In the genomic region with DNA sequence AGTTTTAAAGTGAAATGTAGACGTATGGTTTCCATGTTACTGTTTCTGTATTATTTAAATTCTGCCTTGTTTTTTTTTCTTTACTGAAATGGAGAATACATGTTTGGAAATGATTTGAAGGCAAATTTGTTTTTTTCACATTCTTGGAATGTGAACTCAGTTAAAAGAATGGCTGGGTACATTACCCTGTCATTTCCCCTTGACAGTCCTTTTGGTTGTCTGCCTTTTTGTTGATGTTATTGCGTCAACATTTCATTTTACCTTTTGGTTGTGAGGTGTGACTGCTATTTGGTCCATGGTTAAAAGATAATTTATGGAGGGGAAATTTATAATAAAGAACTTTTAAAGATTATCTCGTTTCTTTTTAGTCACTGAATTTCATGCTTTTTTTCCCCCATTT, we compare ENCODE assay signal across 30 cellular contexts. TPM values are rescaled to one million over a fixed set of nuclear protein-coding genes. Genes with fewer than 3 reads are reported as not detected.
A peak's percentile ranks its signal among the peaks of the same experiment; 100 is the strongest.
DNase-seq lines count a peak whose midpoint lies in the region; ATAC-seq and TF ChIP-seq lines count a peak whose summit lies in the region.
"Had no signal": no experiment of that assay in that cellular context is flagged by ENCODE, and none has a peak within 500 bp of the region (broad histone marks: within the 10 kb centered on the region; RNA-seq: fewer than 3 reads in every experiment).

No MANE protein-coding gene starts in this region.

- ATAC-seq in activated T-helper 17 cell treated with anti-CD3 and anti-CD28 coated beads, Interleukin-2, amount 50 U/mL, for 72 hours (replicated peaks): peak; percentile 40
- no peak for ATAC-seq in naive thymus-derived CD8-positive, alpha-beta T cell
- ATAC-seq: GM23338; left colon; mucosa of descending colon; pancreas; PC-3; stimulated activated naive B cell treated with anti-CD40 and anti-IgM and Interleukin-4, amounts not matched to agents 10 μg/mL and 1 μg/mL and 100 μg/mL, for 72 hours; upper lobe of right lung had no signal

- H3K9me3 Mint-ChIP-seq in activated naive CD4-positive, alpha-beta T cell treated with anti-CD3 and anti-CD28 coated beads, Interleukin-2, amount 10 ng/mL, durations not matched to agents 7 days and 5 days: no peaks in the 10 kb centered on the region
- H3K9me3 Mint-ChIP-seq in T-helper 1 cell treated with Interleukin-12 subunit alpha and Interleukin-12 subunit beta and Interleukin-4 antibody, amounts not matched to agents 30 μg/mL and 1 μg/mL, for 36 hours: no peaks in the 10 kb centered on the region
- H3K9me3 Mint-ChIP-seq in activated T-helper 17 cell treated with anti-CD3 and anti-CD28 coated beads, Interleukin-2, amount 50 U/mL, for 72 hours: no peaks in the 10 kb centered on the region
- H3K9me3 Mint-ChIP-seq in naive thymus-derived CD8-positive, alpha-beta T cell: no peaks in the 10 kb centered on the region
- no peaks in the 10 kb centered on the region for H3K9me3 Mint-ChIP-seq in glutamatergic neuron (ENCODE audit: unreplicated experiment)
- H3K9me3 Mint-ChIP-seq: GM23338; HFFc6; neural progenitor cell; stimulated activated naive B cell treated with anti-CD40 and anti-IgM and Interleukin-4, amounts not matched to agents 10 μg/mL and 1 μg/mL and 100 μg/mL, for 72 hours had no signal

- H3K4me3 Mint-ChIP-seq in activated naive CD4-positive, alpha-beta T cell treated with anti-CD3 and anti-CD28 coated beads, Interleukin-2, amount 10 ng/mL, durations not matched to agents 7 days and 5 days: peak overlapping the region; percentile 52
- H3K4me3 Mint-ChIP-seq in T-helper 1 cell treated with Interleukin-12 subunit alpha and Interleukin-12 subunit beta and Interleukin-4 antibody, amounts not matched to agents 30 μg/mL and 1 μg/mL, for 36 hours: peak overlapping the region; percentile 61
- peak overlapping the region; percentile 74 for H3K4me3 Mint-ChIP-seq in activated T-helper 17 cell treated with anti-CD3 and anti-CD28 coated beads, Interleukin-2, amount 50 U/mL, for 72 hours
- peak overlapping the region in 2 of 10 donors; percentile 29 to 36 for H3K4me3 Mint-ChIP-seq in naive thymus-derived CD8-positive, alpha-beta T cell
- no peak overlapping the region for H3K4me3 Mint-ChIP-seq in glutamatergic neuron (ENCODE audit: unreplicated experiment)
- H3K4me3 Mint-ChIP-seq: GM23338; HFFc6; neural progenitor cell; stimulated activated naive B cell treated with anti-CD40 and anti-IgM and Interleukin-4, amounts not matched to agents 10 μg/mL and 1 μg/mL and 100 μg/mL, for 72 hours had no signal

- POLR2A ChIA-PET in naive thymus-derived CD8-positive, alpha-beta T cell (lab: Charles Lee): interaction anchor here (0.9 to 1.4 kb wide), 2 partner anchors 10 to 20 kb away, joined by 3 to 4 read pairs; no protein-coding TSS in a partner anchor

- CTCF ChIA-PET in activated naive CD4-positive, alpha-beta T cell treated with anti-CD3 and anti-CD28 coated beads, Interleukin-2, amount 10 ng/mL, durations not matched to agents 7 days and 5 days (lab: Charles Lee): interaction anchor here (2.3 kb wide), 1 partner anchor 35 kb away, joined by 7 read pairs; no protein-coding TSS in a partner anchor

- DNase-seq in activated naive CD4-positive, alpha-beta T cell treated with anti-CD3 and anti-CD28 coated beads, Interleukin-2, amount 10 ng/mL, durations not matched to agents 7 days and 5 days: no peak
- DNase-seq in activated naive CD4-positive, alpha-beta T cell treated with Interleukin-2 at 50 U/mL for 16 hours: no peak
- no peak for DNase-seq in naive thymus-derived CD8-positive, alpha-beta T cell
- DNase-seq in mucosa of gallbladder (ENCODE audit: low spot score) (no peak), glutamatergic neuron (no peak)
- DNase-seq: Calu3; colonic mucosa; effector CD8-positive, alpha-beta T cell; HFFc6; hippocampal formation; Kasumi-1; left colon; mucosa of descending colon; NCI-H1436 treated with DMSO at 0.1 percent for 48 hours; NCI-H2081 treated with DMSO at 0.1 percent for 48 hours; NCI-H2227 treated with DMSO at 0.1 percent for 48 hours; NCI-H526 treated with DMSO at 0.1 percent for 48 hours; pancreas; PC-3; stimulated activated naive B cell treated with anti-CD40 and anti-IgM and Interleukin-4, amounts not matched to agents 10 μg/mL and 1 μg/mL and 100 μg/mL, for 72 hours; upper lobe of right lung had no signal

- no peaks in the 10 kb centered on the region for H3K27me3 Mint-ChIP-seq in activated naive CD4-positive, alpha-beta T cell treated with anti-CD3 and anti-CD28 coated beads, Interleukin-2, amount 10 ng/mL, durations not matched to agents 7 days and 5 days
- H3K27me3 Mint-ChIP-seq in T-helper 1 cell treated with Interleukin-12 subunit alpha and Interleukin-12 subunit beta and Interleukin-4 antibody, amounts not matched to agents 30 μg/mL and 1 μg/mL, for 36 hours (ENCODE audit: low read depth): no peaks in the 10 kb centered on the region
- H3K27me3 Mint-ChIP-seq in activated T-helper 17 cell treated with anti-CD3 and anti-CD28 coated beads, Interleukin-2, amount 50 U/mL, for 72 hours: no peaks in the 10 kb centered on the region
- no peaks in the 10 kb centered on the region for H3K27me3 Mint-ChIP-seq in naive thymus-derived CD8-positive, alpha-beta T cell
- peaks cover 2% of the 10 kb centered on the region for H3K27me3 Mint-ChIP-seq in glutamatergic neuron (ENCODE audit: unreplicated experiment)

- H3K27ac Mint-ChIP-seq in activated naive CD4-positive, alpha-beta T cell treated with anti-CD3 and anti-CD28 coated beads, Interleukin-2, amount 10 ng/mL, durations not matched to agents 7 days and 5 days: peak overlapping the region; percentile 95
- peak overlapping the region; percentile 93 for H3K27ac Mint-ChIP-seq in T-helper 1 cell treated with Interleukin-12 subunit alpha and Interleukin-12 subunit beta and Interleukin-4 antibody, amounts not matched to agents 30 μg/mL and 1 μg/mL, for 36 hours
- H3K27ac Mint-ChIP-seq in activated T-helper 17 cell treated with anti-CD3 and anti-CD28 coated beads, Interleukin-2, amount 50 U/mL, for 72 hours: peak overlapping the region; percentile 96
- H3K27ac Mint-ChIP-seq in naive thymus-derived CD8-positive, alpha-beta T cell: peak overlapping the region in 7 of 10 donors; percentile 28 to 96 (median 93)
- no peak overlapping the region for H3K27ac Mint-ChIP-seq in glutamatergic neuron (ENCODE audit: unreplicated experiment)
- H3K27ac Mint-ChIP-seq: HFFc6; neural progenitor cell; stimulated activated naive B cell treated with anti-CD40 and anti-IgM and Interleukin-4, amounts not matched to agents 10 μg/mL and 1 μg/mL and 100 μg/mL, for 72 hours had no signal

- TF ChIP-seq CTCF in glutamatergic neuron (IDR thresholded peaks at IDR 0.05; ENCODE audit: partially characterized antibody, unreplicated experiment): no peak

- H3K36me3 Mint-ChIP-seq in activated naive CD4-positive, alpha-beta T cell treated with anti-CD3 and anti-CD28 coated beads, Interleukin-2, amount 10 ng/mL, durations not matched to agents 7 days and 5 days: peaks cover 18% of the 10 kb centered on the region
- peaks cover 20% of the 10 kb centered on the region for H3K36me3 Mint-ChIP-seq in T-helper 1 cell treated with Interleukin-12 subunit alpha and Interleukin-12 subunit beta and Interleukin-4 antibody, amounts not matched to agents 30 μg/mL and 1 μg/mL, for 36 hours (ENCODE audit: low read depth)
- peaks cover 37% of the 10 kb centered on the region for H3K36me3 Mint-ChIP-seq in activated T-helper 17 cell treated with anti-CD3 and anti-CD28 coated beads, Interleukin-2, amount 50 U/mL, for 72 hours (ENCODE audit: low read depth)
- H3K36me3 Mint-ChIP-seq in naive thymus-derived CD8-positive, alpha-beta T cell: no peaks in the 10 kb centered on the region
- no peaks in the 10 kb centered on the region for H3K36me3 Mint-ChIP-seq in glutamatergic neuron (ENCODE audit: unreplicated experiment)
- H3K36me3 Mint-ChIP-seq: stimulated activated naive B cell treated with anti-CD40 and anti-IgM and Interleukin-4, amounts not matched to agents 10 μg/mL and 1 μg/mL and 100 μg/mL, for 72 hours had no signal

- H3K4me1 Mint-ChIP-seq in activated naive CD4-positive, alpha-beta T cell treated with anti-CD3 and anti-CD28 coated beads, Interleukin-2, amount 10 ng/mL, durations not matched to agents 7 days and 5 days: peaks cover 75% of the 10 kb centered on the region
- peaks cover 60% of the 10 kb centered on the region for H3K4me1 Mint-ChIP-seq in T-helper 1 cell treated with Interleukin-12 subunit alpha and Interleukin-12 subunit beta and Interleukin-4 antibody, amounts not matched to agents 30 μg/mL and 1 μg/mL, for 36 hours (ENCODE audit: low read depth)
- peaks cover 46% of the 10 kb centered on the region for H3K4me1 Mint-ChIP-seq in activated T-helper 17 cell treated with anti-CD3 and anti-CD28 coated beads, Interleukin-2, amount 50 U/mL, for 72 hours
- H3K4me1 Mint-ChIP-seq in naive thymus-derived CD8-positive, alpha-beta T cell: peaks cover 16 to 79% (median 65%) of the 10 kb centered on the region in 4 donors
- no peaks in the 10 kb centered on the region for H3K4me1 Mint-ChIP-seq in glutamatergic neuron (ENCODE audit: low read depth, unreplicated experiment)
- H3K4me1 Mint-ChIP-seq: neural progenitor cell had no signal

RNA-seq across cellular contexts. Expression of a gene that starts 3.2 kb away (rescaled TPM):
- 100 to 1,000 TPM; 108 to 131 TPM for total RNA-seq in activated T-helper 17 cell treated with anti-CD3 and anti-CD28 coated beads, Interleukin-2, amount 50 U/mL, for 72 hours
- total RNA-seq in naive thymus-derived CD8-positive, alpha-beta T cell: 10 to 100 TPM; 35.5 to 39.3 TPM
- 100 to 1,000 TPM in 2 of 3 donors, 10 to 100 TPM in 1; 69.3 to 123 (median 108) TPM for polyA plus RNA-seq in naive thymus-derived CD8-positive, alpha-beta T cell
- total RNA-seq in mucosa of gallbladder (2.0 TPM), glutamatergic neuron (ENCODE audit: unreplicated experiment) (not detected)
- total RNA-seq: astrocyte, Calu3, cardiac muscle cell, GM23338, HFFc6, lung microvascular endothelial cell, PC-3, renal cortical epithelial cell, temporal lobe had no signal
- polyA plus RNA-seq: cardiac muscle cell had no signal

Comparison
In these comparisons a context has a peak if more than half of its experiments do, and no peak if none do; other contexts are left out.
1. RNA of a gene that starts 3.2 kb away (total RNA-seq): 108 to 131 TPM in activated T-helper 17 cell treated with anti-CD3 and anti-CD28 coated beads, Interleukin-2, amount 50 U/mL, for 72 hours and 35.5 to 39.3 TPM in naive thymus-derived CD8-positive, alpha-beta T cell; 2.0 TPM in mucosa of gallbladder (single experiment) and not detected in glutamatergic neuron (single experiment); every median in the first group is over 10 times any median in the second.